Comparison of ENCODE assay signal across 16 cellular contexts in genomic region chr7:3067606-3068005, GRCh38. TPM values are rescaled to one million over a fixed set of nuclear protein-coding genes. Genes with fewer than 3 reads are reported as not detected.
DNase-seq lines count a peak whose midpoint lies in the region; ATAC-seq, FAIRE-seq and TF ChIP-seq lines count a peak whose summit lies in the region.
"Had no signal": no experiment of that assay in that cellular context is flagged by ENCODE, and none has a peak within 500 bp of the region (broad histone marks: within the 10 kb centered on the region; RNA-seq: fewer than 3 reads in every experiment).

No MANE protein-coding gene starts in this region.

- H3K4me3 Mint-ChIP-seq in activated CD4-positive, alpha-beta T cell treated with anti-CD3 and anti-CD28 coated beads, Interleukin-2, amount 10 ng/mL, durations not matched to agents 7 days and 5 days: no peak overlapping the region
- H3K4me3 Mint-ChIP-seq in stimulated activated naive CD8-positive, alpha-beta T cell treated with anti-CD3 and anti-CD28 coated beads, Interleukin-15, amount 100 ng/mL, for 72 hours: peak overlapping the region in 1 of 2 donors; percentile 49
- no peak overlapping the region for H3K4me3 Mint-ChIP-seq in CD14-positive monocyte

- no peak overlapping the region for H3K27ac ChIP-seq in GM12878 (ENCODE audit: control insufficient read depth, insufficient read depth)
- H3K27ac ChIP-seq: breast epithelium, HL-60, parathyroid adenoma, tibial nerve had no signal

- no peak for FAIRE-seq in GM12878 (lab: Jason Lieb, UNC)
- FAIRE-seq: A204.1 had no signal

- H3K9me3 ChIP-seq in Loucy (ENCODE audit: insufficient read depth, low read depth, low read length) (0 out of 2 replicates have a peak, but pooled peaks cover 5% of the 10 kb centered on the region), GM12878 (replicated peaks; ENCODE audit: control insufficient read depth, insufficient read depth, low read length) (peaks cover 2% of the 10 kb centered on the region; the same call in 1 of the 3 replicates)

- TF ChIP-seq CTCF in Loucy (conservative IDR thresholded peaks at IDR 0.05; ENCODE audit: low read length) (no peak), GM12878 (IDR thresholded peaks at IDR 0.05 in 2 of 3, conservative IDR thresholded peaks at IDR 0.05 in 1 of 3; ENCODE audit: control insufficient read depth in 2 of 3, extremely low read depth in 1 of 3, insufficient read depth in 1 of 3, low read depth in 3 of 3, low read length in 3 of 3) (no peak), CD14-positive monocyte (IDR thresholded peaks at IDR 0.05) (no peak)

- peak; percentile 54 for ATAC-seq in GM12878
- peak; percentile 3 for ATAC-seq in stimulated activated naive CD8-positive, alpha-beta T cell treated with anti-CD3 and anti-CD28 coated beads, Interleukin-15, amount 100 ng/mL, for 72 hours
- no peak for ATAC-seq in sciatic nerve
- ATAC-seq: esophagus mucosa had no signal

- H4K20me1 ChIP-seq in Loucy (ENCODE audit: insufficient read depth, low read length, poor library complexity, severe bottlenecking) (no peaks in the 10 kb centered on the region), GM12878 (ENCODE audit: control insufficient read depth, insufficient read depth) (no peaks in the 10 kb centered on the region)

- H3K27ac Mint-ChIP-seq in activated CD4-positive, alpha-beta T cell treated with anti-CD3 and anti-CD28 coated beads, Interleukin-2, amount 10 ng/mL, durations not matched to agents 7 days and 5 days: peak overlapping the region; percentile 15
- H3K27ac Mint-ChIP-seq in stimulated activated naive CD8-positive, alpha-beta T cell treated with anti-CD3 and anti-CD28 coated beads, Interleukin-15, amount 100 ng/mL, for 72 hours: peak overlapping the region in 1 of 2 donors; percentile 68
- no peak overlapping the region for H3K27ac Mint-ChIP-seq in CD14-positive monocyte

- no peaks in the 10 kb centered on the region for H3F3A ChIP-seq in Loucy (ENCODE audit: low read depth)

- CTCF ChIA-PET in activated CD4-positive, alpha-beta T cell treated with anti-CD3 and anti-CD28 coated beads, Interleukin-2, amount 10 ng/mL, durations not matched to agents 7 days and 5 days (lab: Charles Lee): interaction anchor here (0.8 to 3.9 kb wide), 4 partner anchors 19 to 133 kb away, joined by 3 to 17 read pairs (median 4); no protein-coding TSS in a partner anchor
- CTCF ChIA-PET in GM12878 (lab: Yijun Ruan, JAX): interaction anchor here (0.6 to 7.1 kb wide), 14 partner anchors 9 to 310 kb away, joined by 3 to 72 read pairs (median 4); partner anchors contain the start of gene CARD11

- H3K79me2 ChIP-seq in Loucy (ENCODE audit: insufficient read depth, low read length): no peaks in the 10 kb centered on the region
- no peaks in the 10 kb centered on the region for H3K79me2 ChIP-seq in GM12878 (ENCODE audit: control insufficient read depth, insufficient read depth, low read length)
- H3K79me2 ChIP-seq: parathyroid adenoma had no signal

- SMC1A ChIA-PET in GM12878 (lab: Charles Lee; ENCODE audit: uncharacterized antibody, unreplicated experiment): interaction anchor here (1.0 to 8.7 kb wide), 14 partner anchors 10 to 179 kb away, joined by 3 to 67 read pairs (median 12); no protein-coding TSS in a partner anchor

- POLR2A ChIA-PET in activated CD4-positive, alpha-beta T cell treated with anti-CD3 and anti-CD28 coated beads, Interleukin-2, amount 10 ng/mL, durations not matched to agents 7 days and 5 days (lab: Charles Lee): no interaction called here
- POLR2A ChIA-PET in GM12878 (lab: Charles Lee): interaction anchor here (1.1 to 3.6 kb wide), 4 partner anchors 11 to 175 kb away, joined by 4 to 15 read pairs (median 4); no protein-coding TSS in a partner anchor

- no peak overlapping the region for H3K4me3 ChIP-seq in Loucy (ENCODE audit: low read length, poor library complexity, severe bottlenecking)
- no peak overlapping the region for H3K4me3 ChIP-seq in GM12878
- H3K4me3 ChIP-seq: breast epithelium, tibial nerve had no signal

- peaks cover 80% of the 10 kb centered on the region for H3K4me1 Mint-ChIP-seq in activated CD4-positive, alpha-beta T cell treated with anti-CD3 and anti-CD28 coated beads, Interleukin-2, amount 10 ng/mL, durations not matched to agents 7 days and 5 days
- H3K4me1 Mint-ChIP-seq in stimulated activated naive CD8-positive, alpha-beta T cell treated with anti-CD3 and anti-CD28 coated beads, Interleukin-15, amount 100 ng/mL, for 72 hours: peaks cover 78% of the 10 kb centered on the region
- peaks cover 7% of the 10 kb centered on the region for H3K4me1 Mint-ChIP-seq in CD14-positive monocyte

- in situ Hi-C loops in GM12878 (cut with MboI): no loop called here

- 15% methylated on average over 2 of the region's 2 CpGs for WGBS in GM12878 (ENCODE audit: insufficient coverage, insufficient replicate concordance, low lambda C conversion rate, missing lambda C conversion rate)

- BruUV-seq in GM12878 (replicated peaks; lab: Mats Ljungman, UMichigan): no TSS peak

- intact Hi-C loops in GM12878 (cut with micrococcal nuclease; ENCODE audit: unreplicated experiment): no loop called here
- intact Hi-C loops in CD14-positive monocyte (cut with micrococcal nuclease): loop anchor here in 1 of 2 donors (5.0 kb wide), 1 partner anchor 85 kb away; no protein-coding TSS in a partner anchor
- intact Hi-C loops in sciatic nerve (cut with DNase I): loop anchor here (10.0 kb wide), 1 partner anchor 1837 kb away; no protein-coding TSS in a partner anchor

- H3K4me2 ChIP-seq in Loucy (ENCODE audit: low read depth, low read length, poor library complexity, severe bottlenecking) (peak overlapping the region; percentile 23), GM12878 (ENCODE audit: control insufficient read depth, insufficient read depth) (0 out of 2 replicates have a peak overlapping the region, but pooled peaks have one; percentile 44)

- H3K27me3 ChIP-seq in Loucy (ENCODE audit: insufficient read depth, low read length, poor library complexity, severe bottlenecking) (no peaks in the 10 kb centered on the region), GM12878 (replicated peaks in 1 of 2; ENCODE audit: control insufficient read depth in 2 of 2, insufficient read depth in 2 of 2, low read length in 1 of 2) (no peaks in the 10 kb centered on the region)
- H3K27me3 ChIP-seq: tibial nerve had no signal

- H3K36me3 Mint-ChIP-seq in activated CD4-positive, alpha-beta T cell treated with anti-CD3 and anti-CD28 coated beads, Interleukin-2, amount 10 ng/mL, durations not matched to agents 7 days and 5 days (ENCODE audit: low read depth): peaks cover 37% of the 10 kb centered on the region
- no peaks in the 10 kb centered on the region for H3K36me3 Mint-ChIP-seq in CD14-positive monocyte

- H3K36me3 ChIP-seq in Loucy (ENCODE audit: insufficient read depth, low read length) (no peaks in the 10 kb centered on the region), GM12878 (ENCODE audit: control insufficient read depth in 2 of 2, insufficient read depth in 2 of 2, low read length in 1 of 2) (no peaks in the 10 kb centered on the region)
- H3K36me3 ChIP-seq: breast epithelium, tibial nerve had no signal

- no peak for TF ChIP-seq RAD21 in GM12878 (IDR thresholded peaks at IDR 0.05; ENCODE audit: insufficient read depth, low read depth, low read length)

- no peak for TF ChIP-seq POLR2A in GM12878 (IDR thresholded peaks at IDR 0.05; ENCODE audit: low read depth, low read length)

- H2AFZ ChIP-seq in Loucy (ENCODE audit: low read length) (no peak overlapping the region), GM12878 (ENCODE audit: control insufficient read depth, low read depth, low read length) (peak overlapping the region; percentile 37)
- H2AFZ ChIP-seq: parathyroid adenoma had no signal

- TF ChIP-seq EP300 in GM12878 (IDR thresholded peaks at IDR 0.05; ENCODE audit: borderline replicate concordance in 1 of 2, control insufficient read depth in 1 of 2, low read depth in 2 of 2, low read length in 2 of 2): no peak

- H3K9ac ChIP-seq in Loucy (ENCODE audit: low read depth, low read length, poor library complexity, severe bottlenecking) (peak overlapping the region; percentile 13), GM12878 (ENCODE audit: control insufficient read depth, insufficient read depth, low read length) (no peak overlapping the region)
- H3K9ac ChIP-seq: parathyroid adenoma had no signal

- no peaks in the 10 kb centered on the region for H3K27me3 Mint-ChIP-seq in activated CD4-positive, alpha-beta T cell treated with anti-CD3 and anti-CD28 coated beads, Interleukin-2, amount 10 ng/mL, durations not matched to agents 7 days and 5 days
- no peaks in the 10 kb centered on the region for H3K27me3 Mint-ChIP-seq in stimulated activated naive CD8-positive, alpha-beta T cell treated with anti-CD3 and anti-CD28 coated beads, Interleukin-15, amount 100 ng/mL, for 72 hours
- peaks cover 0 to 6% (median 3%) of the 10 kb centered on the region in 3 donors for H3K27me3 Mint-ChIP-seq in CD14-positive monocyte (ENCODE audit: low read depth in 3 of 3)

- H3K4me1 ChIP-seq in Loucy (ENCODE audit: insufficient read depth, low read length, poor library complexity, severe bottlenecking): peaks cover 52% of the 10 kb centered on the region
- peaks cover 46% of the 10 kb centered on the region for H3K4me1 ChIP-seq in GM12878 (ENCODE audit: control insufficient read depth, insufficient read depth, low read length)
- H3K4me1 ChIP-seq: breast epithelium, parathyroid adenoma, tibial nerve had no signal

- H3K9me2 ChIP-seq in Loucy (replicated peaks; ENCODE audit: low read depth, low read length): no peaks in the 10 kb centered on the region

- no peak for DNase-seq in activated CD4-positive, alpha-beta T cell treated with anti-CD3 and anti-CD28 coated beads, Interleukin-2, amount 10 ng/mL, durations not matched to agents 7 days and 5 days
- no peak for DNase-seq in activated CD4-positive, alpha-beta T cell treated with anti-CD3 and anti-CD28 coated beads for 4 hours
- no peak for DNase-seq in GM12878 (ENCODE audit: low read depth, low spot score)
- DNase-seq in stimulated activated naive CD8-positive, alpha-beta T cell treated with anti-CD3 and anti-CD28 coated beads, Interleukin-15, amount 100 ng/mL, for 72 hours: peak in 1 of 2 donors; percentile 16
- DNase-seq in cerebellar nuclear complex (lab: John Stamatoyannopoulos, UW): no peak
- no peak for DNase-seq in CD14-positive monocyte (ENCODE audit: low spot score)
- no peak for DNase-seq in sciatic nerve (ENCODE audit: low spot score)
- DNase-seq: EL, NCI-H2029 treated with DMSO at 0.1 percent for 48 hours had no signal

- H3K9me3 Mint-ChIP-seq in activated CD4-positive, alpha-beta T cell treated with anti-CD3 and anti-CD28 coated beads, Interleukin-2, amount 10 ng/mL, durations not matched to agents 7 days and 5 days: peaks cover 30% of the 10 kb centered on the region
- H3K9me3 Mint-ChIP-seq in stimulated activated naive CD8-positive, alpha-beta T cell treated with anti-CD3 and anti-CD28 coated beads, Interleukin-15, amount 100 ng/mL, for 72 hours: peaks cover 17 to 19% of the 10 kb centered on the region in 2 donors
- H3K9me3 Mint-ChIP-seq in CD14-positive monocyte: peaks cover 6 to 13% (median 11%) of the 10 kb centered on the region in 7 donors

- RAD21 ChIA-PET in GM12878 (lab: Charles Lee; ENCODE audit: unreplicated experiment): interaction anchor here (1.2 to 4.3 kb wide), 9 partner anchors 11 to 358 kb away, joined by 3 to 38 read pairs (median 10); partner anchors contain the start of gene CARD11

RNA-seq across cellular contexts. Expression of gene CARD11, which starts 23.9 kb away (rescaled TPM):
- 100 to 1,000 TPM; 160 to 167 TPM for total RNA-seq in activated CD4-positive, alpha-beta T cell treated with anti-CD3 and anti-CD28 coated beads, Interleukin-2, amount 10 ng/mL, durations not matched to agents 7 days and 5 days
- 46.5 and 53.8 TPM in 2 replicates for total RNA-seq in GM12878 (2013; cell fraction: nucleolus; rRNA removed)
- 18.3 and 28.4 TPM in 2 replicates for total RNA-seq in GM12878 (2014; rRNA removed)
- 23.5 and 28.4 TPM in 2 replicates for total RNA-seq in GM12878 (2014; rRNA removed; fragmentation: Illumina TruSeq; extraction: Trizol)
- 70.0 and 72.0 TPM in 2 replicates for total RNA-seq in GM12878 (2021)
- polyA plus RNA-seq in GM12878 (2011; ENCODE audit: low read depth): 18.4 TPM
- 19.9 and 31.2 TPM in 2 replicates for polyA plus RNA-seq in GM12878 (2011; rRNA removed)
- polyA plus RNA-seq in GM12878 (2011; cell fraction: cytosol; rRNA removed): 32.6 and 36.0 TPM in 2 replicates
- 86.8 and 97.1 TPM in 2 replicates for polyA plus RNA-seq in GM12878 (2011; cell fraction: nucleus; rRNA removed)
- polyA plus RNA-seq in GM12878 (2012): 46.9 and 48.2 TPM in 2 replicates
- 15.2 and 32.9 TPM in 2 replicates for polyA plus RNA-seq in GM12878 (2014; fragmentation: Illumina TruSeq; extraction: Trizol)
- under 1 TPM; 0.27 to 0.58 TPM for polyA plus RNA-seq in GM12878 (2014; fragmentation: Nextera tagmentation; extraction: Ambion mirVana)
- polyA plus RNA-seq in GM12878 (2014; rRNA removed): 45.8 and 52.9 TPM in 2 replicates
- polyA plus RNA-seq in GM12878 (2016; fragmentation: Nextera tagmentation; extraction: Ambion mirVana): 10 to 100 TPM; 19.8 to 26.1 TPM
- 44.2 and 46.8 TPM in 2 replicates for polyA minus RNA-seq in GM12878 (2011; rRNA and poly(A)+ RNA removed)
- 18.7 and 18.8 TPM in 2 replicates for polyA minus RNA-seq in GM12878 (2011; cell fraction: cytosol; rRNA and poly(A)+ RNA removed)
- polyA minus RNA-seq in GM12878 (2011; cell fraction: nucleus; rRNA and poly(A)+ RNA removed): 21.8 and 36.0 TPM in 2 replicates
- polyA plus RNA-seq in CD14-positive monocyte: under 1 TPM in 1 of 2 donors, not detected in 1; 0.04 TPM
- 3.9 TPM for total RNA-seq in sciatic nerve
